8 cellular contexts compared by ENCODE assay signal in genomic region chr20:47353697-47354387, GRCh38. TPM values are rescaled to one million over a fixed set of nuclear protein-coding genes. Genes with fewer than 3 reads are reported as not detected.
DNase-seq lines count a peak whose midpoint lies in the region; ATAC-seq and TF ChIP-seq lines count a peak whose summit lies in the region.

No MANE protein-coding gene starts in this region.

- H3K4me1 ChIP-seq in adipocyte (ENCODE audit: control insufficient read depth, insufficient read depth, low read length): peaks cover 99% of the 10 kb centered on the region
- H3K4me1 ChIP-seq in upper lobe of right lung: peaks cover 100% of the 10 kb centered on the region

- H3K4me3 Mint-ChIP-seq in stimulated activated naive CD8-positive, alpha-beta T cell treated with anti-CD3 and anti-CD28 coated beads, Interleukin-15, Interleukin-2, amounts not matched to agents 100 ng/mL and 50 ng/mL, for 24 hours: peak overlapping the region; percentile 84

- DNase-seq in stimulated activated naive CD8-positive, alpha-beta T cell treated with anti-CD3 and anti-CD28 coated beads, Interleukin-15, Interleukin-2, amounts not matched to agents 100 U/mL and 50 U/mL, for 24 hours: no peak
- DNase-seq in adipocyte (ENCODE audit: low read depth) (no peak), upper lobe of right lung (no peak), T1000 (lab: John Stamatoyannopoulos, UW) (no peak), NCI-H187 treated with DMSO at 0.1 percent for 48 hours (lab: John Stamatoyannopoulos, UW) (no peak)
- DNase-seq in effector CD8-positive, alpha-beta T cell (lab: John Stamatoyannopoulos, UW): no peak

- intact Hi-C loops in upper lobe of right lung (cut with DNase I): no loop called here

- H3K27ac ChIP-seq in layer of hippocampus (ENCODE audit: low read depth, low read length) (peak overlapping the region; percentile 100), upper lobe of right lung (peak overlapping the region; percentile 98)

- H3K9me3 ChIP-seq in adipocyte (ENCODE audit: control insufficient read depth, low read length): no peaks in the 10 kb centered on the region
- H3K9me3 ChIP-seq in upper lobe of right lung: no peaks in the 10 kb centered on the region

- H3K27me3 Mint-ChIP-seq in stimulated activated naive CD8-positive, alpha-beta T cell treated with anti-CD3 and anti-CD28 coated beads, Interleukin-15, Interleukin-2, amounts not matched to agents 100 ng/mL and 50 ng/mL, for 24 hours: no peaks in the 10 kb centered on the region

- peak overlapping the region; percentile 96 for H3K27ac Mint-ChIP-seq in stimulated activated naive CD8-positive, alpha-beta T cell treated with anti-CD3 and anti-CD28 coated beads, Interleukin-15, Interleukin-2, amounts not matched to agents 100 ng/mL and 50 ng/mL, for 24 hours

- H3K4me1 Mint-ChIP-seq in stimulated activated naive CD8-positive, alpha-beta T cell treated with anti-CD3 and anti-CD28 coated beads, Interleukin-15, Interleukin-2, amounts not matched to agents 100 ng/mL and 50 ng/mL, for 24 hours (ENCODE audit: low read depth): no peaks in the 10 kb centered on the region

- TF ChIP-seq CTCF in upper lobe of right lung (IDR thresholded peaks at IDR 0.05): no peak

- ATAC-seq in stimulated activated naive CD8-positive, alpha-beta T cell treated with anti-CD3 and anti-CD28 coated beads, Interleukin-15, Interleukin-2, amounts not matched to agents 100 U/mL and 50 U/mL, for 24 hours: no peak
- no peak for ATAC-seq in upper lobe of right lung

- peak overlapping the region; percentile 73 for H3K4me3 ChIP-seq in adipocyte (ENCODE audit: low read length)
- H3K4me3 ChIP-seq in upper lobe of right lung: peak overlapping the region; percentile 37

- H3K27me3 ChIP-seq in adipocyte (replicated peaks; ENCODE audit: control insufficient read depth, insufficient read depth, low read length): no peaks in the 10 kb centered on the region
- H3K27me3 ChIP-seq in layer of hippocampus (ENCODE audit: control insufficient read depth, insufficient read depth, low read length): no peaks in the 10 kb centered on the region
- no peaks in the 10 kb centered on the region for H3K27me3 ChIP-seq in upper lobe of right lung

- H3K9me3 Mint-ChIP-seq in stimulated activated naive CD8-positive, alpha-beta T cell treated with anti-CD3 and anti-CD28 coated beads, Interleukin-15, Interleukin-2, amounts not matched to agents 100 ng/mL and 50 ng/mL, for 24 hours: no peaks in the 10 kb centered on the region

- H3K36me3 ChIP-seq in adipocyte (ENCODE audit: control insufficient read depth, insufficient read depth, low read length, severe bottlenecking) (no peaks in the 10 kb centered on the region), upper lobe of right lung (no peaks in the 10 kb centered on the region)

- H3K36me3 Mint-ChIP-seq in stimulated activated naive CD8-positive, alpha-beta T cell treated with anti-CD3 and anti-CD28 coated beads, Interleukin-15, Interleukin-2, amounts not matched to agents 100 ng/mL and 50 ng/mL, for 24 hours (ENCODE audit: low read depth): peaks cover 12% of the 10 kb centered on the region

- peak overlapping the region; percentile 90 for H3K9ac ChIP-seq in adipocyte (ENCODE audit: low read length)

RNA-seq across cellular contexts. Expression of gene ZMYND8, which starts 2.7 kb away (rescaled TPM):
- total RNA-seq in upper lobe of right lung: 45.7 TPM
